In genomic region chr1:230636575-230637163, GRCh38 we compare ENCODE assay signal across 21 cellular contexts.
"Had no signal": no experiment of that assay in that cellular context is flagged by ENCODE, and none has a peak within 500 bp of the region (broad histone marks: within the 10 kb centered on the region; RNA-seq: fewer than 3 reads in every experiment).

No MANE protein-coding gene starts in this region.

- H3K9me3 Mint-ChIP-seq: activated CD4-positive, alpha-beta T cell treated with anti-CD3 and anti-CD28 coated beads, Interleukin-2, amount 10 ng/mL, durations not matched to agents 7 days and 5 days; activated naive CD4-positive, alpha-beta T cell treated with anti-CD3 and anti-CD28 coated beads, Interleukin-2, amount 50 U/mL, for 24 hours; natural killer cell; stimulated activated naive B cell treated with anti-CD40 and anti-IgM and Interleukin-4, amounts not matched to agents 10 μg/mL and 1 μg/mL and 100 μg/mL, for 72 hours; T-helper 1 cell treated with Interleukin-12 subunit alpha and Interleukin-12 subunit beta and Interleukin-4 antibody, amounts not matched to agents 30 μg/mL and 1 μg/mL, for 36 hours; WTC11 had no signal

- DNase-seq: activated CD4-positive, alpha-beta T cell treated with anti-CD3 and anti-CD28 coated beads, Interleukin-2, amount 10 ng/mL, durations not matched to agents 7 days and 5 days; activated CD8-positive, alpha-beta memory T cell treated with anti-CD3 and anti-CD28 coated beads, Interleukin-2, amount 10 ng/mL, durations not matched to agents 7 days and 5 days; activated effector memory CD4-positive, alpha-beta T cell treated with Interleukin-2 at 50 U/mL for 16 hours; central memory CD4-positive, alpha-beta T cell; dermis blood vessel endothelial cell; effector CD8-positive, alpha-beta T cell; erythroblast; foreskin fibroblast; heart right ventricle; islet precursor cell; left cardiac atrium; midbrain; natural killer cell; sigmoid colon; stimulated activated naive B cell treated with anti-CD40 and anti-IgM and Interleukin-4, amounts not matched to agents 10 μg/mL and 1 μg/mL and 100 μg/mL, for 72 hours; T1000; tibial artery had no signal

- H3K4me2 ChIP-seq: smooth muscle cell had no signal

- H3K4me3 Mint-ChIP-seq: activated CD4-positive, alpha-beta T cell treated with anti-CD3 and anti-CD28 coated beads, Interleukin-2, amount 10 ng/mL, durations not matched to agents 7 days and 5 days; activated CD8-positive, alpha-beta memory T cell treated with anti-CD3 and anti-CD28 coated beads, Interleukin-2, amount 10 ng/mL, durations not matched to agents 7 days and 5 days; activated naive CD4-positive, alpha-beta T cell treated with anti-CD3 and anti-CD28 coated beads, Interleukin-2, amount 50 U/mL, for 24 hours; natural killer cell; stimulated activated naive B cell treated with anti-CD40 and anti-IgM and Interleukin-4, amounts not matched to agents 10 μg/mL and 1 μg/mL and 100 μg/mL, for 72 hours; T-helper 1 cell treated with Interleukin-12 subunit alpha and Interleukin-12 subunit beta and Interleukin-4 antibody, amounts not matched to agents 30 μg/mL and 1 μg/mL, for 36 hours; WTC11 had no signal

- ATAC-seq: activated CD8-positive, alpha-beta memory T cell treated with anti-CD3 and anti-CD28 coated beads, Interleukin-2, amount 10 ng/mL, durations not matched to agents 7 days and 5 days; heart right ventricle; left cardiac atrium; natural killer cell; WTC11 had no signal

- H3K9me3 ChIP-seq: heart right ventricle, sigmoid colon, tibial artery had no signal

- H3K27ac ChIP-seq: heart right ventricle, sigmoid colon, tibial artery had no signal

- H3K36me3 Mint-ChIP-seq: activated CD8-positive, alpha-beta memory T cell treated with anti-CD3 and anti-CD28 coated beads, Interleukin-2, amount 10 ng/mL, durations not matched to agents 7 days and 5 days; activated naive CD4-positive, alpha-beta T cell treated with anti-CD3 and anti-CD28 coated beads, Interleukin-2, amount 50 U/mL, for 24 hours; natural killer cell; stimulated activated naive B cell treated with anti-CD40 and anti-IgM and Interleukin-4, amounts not matched to agents 10 μg/mL and 1 μg/mL and 100 μg/mL, for 72 hours; WTC11 had no signal

- H3K36me3 ChIP-seq: heart right ventricle, sigmoid colon, tibial artery had no signal

- H3K27ac Mint-ChIP-seq: activated CD4-positive, alpha-beta T cell treated with anti-CD3 and anti-CD28 coated beads, Interleukin-2, amount 10 ng/mL, durations not matched to agents 7 days and 5 days; activated CD8-positive, alpha-beta memory T cell treated with anti-CD3 and anti-CD28 coated beads, Interleukin-2, amount 10 ng/mL, durations not matched to agents 7 days and 5 days; activated naive CD4-positive, alpha-beta T cell treated with anti-CD3 and anti-CD28 coated beads, Interleukin-2, amount 50 U/mL, for 24 hours; natural killer cell; stimulated activated naive B cell treated with anti-CD40 and anti-IgM and Interleukin-4, amounts not matched to agents 10 μg/mL and 1 μg/mL and 100 μg/mL, for 72 hours; T-helper 1 cell treated with Interleukin-12 subunit alpha and Interleukin-12 subunit beta and Interleukin-4 antibody, amounts not matched to agents 30 μg/mL and 1 μg/mL, for 36 hours; WTC11 had no signal

- H3K4me3 ChIP-seq: heart right ventricle, sigmoid colon, smooth muscle cell, tibial artery had no signal
